In genomic region chr12:49652921-49653520, GRCh38 we compare ENCODE assay signal across 20 cellular contexts. TPM values are rescaled to one million over a fixed set of nuclear protein-coding genes. Genes with fewer than 3 reads are reported as not detected.
DNase-seq lines count a peak whose midpoint lies in the region; ATAC-seq, FAIRE-seq and TF ChIP-seq lines count a peak whose summit lies in the region.
"Had no signal": no experiment of that assay in that cellular context is flagged by ENCODE, and none has a peak within 500 bp of the region (broad histone marks: within the 10 kb centered on the region; RNA-seq: fewer than 3 reads in every experiment).

No MANE protein-coding gene starts in this region.

- H4K20me1 ChIP-seq in mammary epithelial cell (ENCODE audit: insufficient read depth, low read length) = no peaks in the 10 kb centered on the region
- no peaks in the 10 kb centered on the region; the same call in 1 of the 2 replicates for H4K20me1 ChIP-seq in K562 (replicated peaks; ENCODE audit: control insufficient read depth, insufficient read depth, low read length)

- ATAC-seq in K562 (no peak), HG02623 (IDR thresholded peaks at IDR 0.05; ENCODE audit: unreplicated experiment) (no peak)
- ATAC-seq: A549 had no signal

- H3K4me3 ChIP-seq in mammary epithelial cell (replicated peaks in 1 of 3; ENCODE audit: insufficient read depth in 1 of 3, low read depth in 2 of 3, low read length in 3 of 3) (no peak overlapping the region), breast epithelium (no peak overlapping the region), K562 (no peak overlapping the region), mesenchymal stem cell (ENCODE audit: insufficient read depth in 1 of 2, low read depth in 1 of 2, low read length in 2 of 2) (no peak overlapping the region), transverse colon (no peak overlapping the region)
- H3K4me3 ChIP-seq: A549 had no signal

- H2BK12ac ChIP-seq in mesenchymal stem cell (ENCODE audit: low read length in 2 of 2) = no peak overlapping the region

- H2AFZ ChIP-seq in mammary epithelial cell (ENCODE audit: low read depth, low read length) = no peak overlapping the region
- H2AFZ ChIP-seq in K562 (ENCODE audit: low read depth, low read length) = no peak overlapping the region
- H2AFZ ChIP-seq in mesenchymal stem cell (ENCODE audit: low read depth, low read length) = no peak overlapping the region

- H4K91ac ChIP-seq in mesenchymal stem cell (ENCODE audit: low read length) = no peak overlapping the region

- H3K23ac ChIP-seq in mesenchymal stem cell (ENCODE audit: low read length in 2 of 2) = no peak overlapping the region

- POLR2A ChIA-PET in K562 (lab: Yijun Ruan, JAX) = interaction anchor here (0.6 to 2.9 kb wide), 3 partner anchors 13 to 117 kb away, joined by 3 to 9 read pairs (median 3); partner anchors contain the start of gene TMBIM6

- H3K9ac ChIP-seq in mammary epithelial cell (ENCODE audit: insufficient read depth, low read length) = no peak overlapping the region
- H3K9ac ChIP-seq in K562 (ENCODE audit: insufficient read depth in 1 of 2, low read depth in 2 of 2, low read length in 2 of 2) = peak overlapping the region in 1 of 2 experiments; percentile 14; a peak in 1 of 4 replicates
- H3K9ac ChIP-seq in mesenchymal stem cell (ENCODE audit: low read length) = no peak overlapping the region

- H2BK120ac ChIP-seq in mesenchymal stem cell (ENCODE audit: low read depth, low read length) = no peak overlapping the region

- H3K79me1 ChIP-seq in mesenchymal stem cell (replicated peaks; ENCODE audit: low read length, poor library complexity, severe bottlenecking) = peaks cover 5% of the 10 kb centered on the region

- dilution Hi-C loops in mammary epithelial cell (cut with HindIII; ENCODE audit: low sequenced_read_pairs) = no loop called here

- in situ Hi-C loops in mammary epithelial cell (cut with MboI; ENCODE audit: low sequenced_read_pairs in 2 of 2) (no loop called here), K562 (cut with MboI) (no loop called here), transverse colon (cut with MboI; ENCODE audit: low pct_ligation_motif_present in 1 of 4, low pct_unique_long_range_greater_than_20kb in 1 of 4, low sequenced_read_pairs in 3 of 4) (loop anchor here in 1 of 4 donors (5.0 kb wide), 1 partner anchor 54 kb away; the partner anchor contains the start of gene FMNL3)

- no peak for TF ChIP-seq RAD21 in K562 (CRISPR knock-in tag; conservative IDR thresholded peaks at IDR 0.05 in 1 of 2, IDR thresholded peaks at IDR 0.05 in 1 of 2)

- H3K36me3 ChIP-seq in mammary epithelial cell (ENCODE audit: insufficient read depth, low read length) = peaks cover 7% of the 10 kb centered on the region
- no peaks in the 10 kb centered on the region for H3K36me3 ChIP-seq in breast epithelium
- H3K36me3 ChIP-seq in K562 (ENCODE audit: control insufficient read depth, insufficient read depth, low read length) = peaks cover 2% of the 10 kb centered on the region; the same call in 1 of the 3 replicates
- peaks cover 89 to 93% of the 10 kb centered on the region in 2 experiments for H3K36me3 ChIP-seq in mesenchymal stem cell (ENCODE audit: control insufficient read depth in 1 of 2, insufficient read depth in 2 of 2, low read depth in 1 of 2, low read length in 2 of 2)
- H3K36me3 ChIP-seq in transverse colon = no peaks in the 10 kb centered on the region

- peak overlapping the region; percentile 12 for H2BK15ac ChIP-seq in mesenchymal stem cell (ENCODE audit: low read depth, poor library complexity, severe bottlenecking)

- H3K27me3 ChIP-seq in mammary epithelial cell (ENCODE audit: insufficient read depth, low read length) (no peaks in the 10 kb centered on the region), breast epithelium (no peaks in the 10 kb centered on the region), K562 (ENCODE audit: control insufficient read depth in 2 of 2, insufficient read depth in 2 of 2, low read length in 2 of 2) (no peaks in the 10 kb centered on the region), mesenchymal stem cell (ENCODE audit: control insufficient read depth in 1 of 2, insufficient read depth in 1 of 2, low read length in 2 of 2) (no peaks in the 10 kb centered on the region), transverse colon (no peaks in the 10 kb centered on the region)

- DNase-seq in mammary epithelial cell = peak; percentile 24
- DNase-seq in breast epithelium (ENCODE audit: low spot score in 2 of 2) = no peak
- DNase-seq in K562 (ENCODE audit: extremely low read depth in 1 of 4, low spot score in 3 of 4) = no peak
- no peak for DNase-seq in mesenchymal stem cell
- DNase-seq in NCI-H2171 treated with DMSO at 0.1 percent for 48 hours (lab: John Stamatoyannopoulos, UW) = no peak
- no peak for DNase-seq in transverse colon
- DNase-seq: Calu3; GDM1; GOT3; HFFc6; KBM-7; NCI-H1436 treated with DMSO at 0.1 percent for 48 hours; NCI-H69; NK-92 treated with Interleukin-12 subunit alpha and Interleukin-12 subunit beta, amount 100 ng/mL, for 24 hours; OCI-M1; RPMI8226 had no signal

- TF ChIP-seq EP300 in K562 (IDR thresholded peaks at IDR 0.05; ENCODE audit: low read length) = no peak
- TF ChIP-seq EP300 in transverse colon (IDR thresholded peaks at IDR 0.05; ENCODE audit: low read depth) = no peak

- H3K79me2 ChIP-seq in mammary epithelial cell (ENCODE audit: insufficient read depth, low read length) = no peaks in the 10 kb centered on the region
- no peaks in the 10 kb centered on the region for H3K79me2 ChIP-seq in K562 (ENCODE audit: control insufficient read depth, insufficient read depth, low read length)

- no peaks in the 10 kb centered on the region for H3K9me1 ChIP-seq in K562 (ENCODE audit: control insufficient read depth, insufficient read depth, low read length)

- no peak for FAIRE-seq in K562 (lab: Jason Lieb, UNC)
- FAIRE-seq: A549, GM12892 had no signal

- no peak overlapping the region for H3K18ac ChIP-seq in mesenchymal stem cell (ENCODE audit: low read depth in 1 of 2, low read length in 2 of 2)

- no peak overlapping the region for H4K8ac ChIP-seq in mesenchymal stem cell (ENCODE audit: low read length)

- no peak overlapping the region for H3K4ac ChIP-seq in mesenchymal stem cell (ENCODE audit: low read depth in 1 of 2, low read length in 2 of 2)

- no peak overlapping the region for H3K4me2 ChIP-seq in mammary epithelial cell (ENCODE audit: insufficient read depth, low read depth, low read length)
- no peak overlapping the region for H3K4me2 ChIP-seq in K562 (ENCODE audit: insufficient read depth, low read length)
- H3K4me2 ChIP-seq in mesenchymal stem cell (ENCODE audit: low read length, poor library complexity, severe bottlenecking) = no peak overlapping the region
- H3K4me2 ChIP-seq: A549 had no signal

- TF ChIP-seq CTCF in mammary epithelial cell (conservative IDR thresholded peaks at IDR 0.05 in 1 of 2, IDR thresholded peaks at IDR 0.05 in 1 of 2; ENCODE audit: extremely low read depth in 1 of 2, insufficient read depth in 1 of 2, low read depth in 1 of 2, low read length in 2 of 2) (no peak), breast epithelium (IDR thresholded peaks at IDR 0.05) (no peak), K562 (IDR thresholded peaks at IDR 0.05 in 2 of 3, conservative IDR thresholded peaks at IDR 0.05 in 1 of 3; ENCODE audit: insufficient read depth in 2 of 3, low read depth in 1 of 3, low read length in 3 of 3) (no peak), transverse colon (IDR thresholded peaks at IDR 0.05) (no peak)

- intact Hi-C loops in mammary epithelial cell (cut with micrococcal nuclease) = no loop called here
- intact Hi-C loops in breast epithelium (cut with DNase I; ENCODE audit: low total_unique reads) = loop anchor here (1.0 to 5.0 kb wide), 2 partner anchors 30 to 701 kb away; partner anchors contain the start of gene PRPF40B
- intact Hi-C loops in K562 (cut with micrococcal nuclease) = no loop called here
- intact Hi-C loops in transverse colon (cut with DNase I; ENCODE audit: low total_unique reads) = no loop called here

- no TSS peak for BruUV-seq in mammary epithelial cell (replicated peaks; lab: Mats Ljungman, UMichigan)
- BruUV-seq in K562 (replicated peaks; lab: Mats Ljungman, UMichigan) = no TSS peak

- TF ChIP-seq POLR2A in breast epithelium (IDR thresholded peaks at IDR 0.05) = no peak
- TF ChIP-seq POLR2A in K562 (conservative IDR thresholded peaks at IDR 0.05) = no peak
- TF ChIP-seq POLR2A in transverse colon (IDR thresholded peaks at IDR 0.05) = no peak

- no peaks in the 10 kb centered on the region for H3K4me1 ChIP-seq in mammary epithelial cell (ENCODE audit: insufficient read depth, low read length)
- H3K4me1 ChIP-seq in breast epithelium = no peaks in the 10 kb centered on the region
- peaks cover 0 to 7% of the 10 kb centered on the region in 2 experiments; a peak in 2 of 5 replicates for H3K4me1 ChIP-seq in K562 (replicated peaks in 1 of 2; ENCODE audit: control insufficient read depth in 2 of 2, insufficient read depth in 2 of 2, low read length in 2 of 2)
- H3K4me1 ChIP-seq in mesenchymal stem cell (ENCODE audit: control insufficient read depth, insufficient read depth, low read depth, low read length) = no peaks in the 10 kb centered on the region
- peaks cover 0 to 7% (median 0%) of the 10 kb centered on the region in 4 donors for H3K4me1 ChIP-seq in transverse colon
- H3K4me1 ChIP-seq: A549 had no signal

- H3K27ac ChIP-seq in mammary epithelial cell (ENCODE audit: insufficient read depth, low read depth, low read length) (no peak overlapping the region), breast epithelium (no peak overlapping the region), K562 (ENCODE audit: extremely low read depth, low read depth, low read length) (no peak overlapping the region), mesenchymal stem cell (ENCODE audit: low read length, poor library complexity, severe bottlenecking) (no peak overlapping the region), transverse colon (no peak overlapping the region)
- H3K27ac ChIP-seq: A549 had no signal

- H2AK5ac ChIP-seq in mesenchymal stem cell (ENCODE audit: low read length, severe bottlenecking) = no peak overlapping the region

- WGBS in mammary epithelial cell (ENCODE audit: low coverage, missing lambda C conversion rate) = 87% methylated on average over 4 of the region's 4 CpGs
- 67% methylated on average over 4 of the region's 4 CpGs for WGBS in K562 (ENCODE audit: insufficient coverage, low coverage, missing lambda C conversion rate)
- WGBS in mesenchymal stem cell = 93% methylated on average over 4 of the region's 4 CpGs
- WGBS in transverse colon (ENCODE audit: low coverage in 1 of 2), 2 donors = 92% methylated on average over 4 of the region's 4 CpGs; no CpG with 5 or more reads in 1 of the 2 donors

- H2BK5ac ChIP-seq in mesenchymal stem cell (ENCODE audit: low read depth, low read length, poor library complexity, severe bottlenecking) = no peak overlapping the region

- no peak overlapping the region for H3K14ac ChIP-seq in mesenchymal stem cell (ENCODE audit: low read length in 2 of 2)

- CTCF ChIA-PET in mammary epithelial cell (lab: Charles Lee; ENCODE audit: low non-redundant PET) (no interaction called here), K562 (lab: Yijun Ruan, JAX; ENCODE audit: low intra/inter-chr PET ratio) (no interaction called here)

- H3K9me3 ChIP-seq in mammary epithelial cell (replicated peaks; ENCODE audit: insufficient read depth, low read length) (no peaks in the 10 kb centered on the region), breast epithelium (no peaks in the 10 kb centered on the region), K562 (replicated peaks; ENCODE audit: control insufficient read depth, insufficient read depth, low read depth, low read length) (no peaks in the 10 kb centered on the region), mesenchymal stem cell (ENCODE audit: control insufficient read depth, low read length) (no peaks in the 10 kb centered on the region), transverse colon (no peaks in the 10 kb centered on the region)
- H3K9me3 ChIP-seq: A549 had no signal

RNA-seq across cellular contexts. Expression of gene PRPF40B, which starts 29.7 kb away (rescaled TPM):
- 10 to 100 TPM in 1 of 2 donors, 1 to 10 TPM in 1; 8.0 to 34.4 TPM for total RNA-seq in mammary epithelial cell
- polyA plus RNA-seq in mammary epithelial cell = 14.4 TPM
- polyA minus RNA-seq in mammary epithelial cell = 21.9 TPM
- 10 to 100 TPM; 10.4 to 34.0 (median 32.8) TPM for total RNA-seq in breast epithelium
- total RNA-seq in K562 (2011; cell fraction: chromatin; rRNA removed; ENCODE audit: low replicate concordance) = 27.4 and 49.5 TPM in 2 replicates
- total RNA-seq in K562 (2011; cell fraction: nucleolus; rRNA removed) = 25.0 and 28.2 TPM in 2 replicates
- 29.6 and 35.8 TPM in 2 replicates for total RNA-seq in K562 (2011; cell fraction: nucleoplasm; rRNA removed)
- 5.7 and 7.1 TPM in 2 replicates for total RNA-seq in K562 (2014; rRNA removed)
- total RNA-seq in K562 (2014; rRNA removed; fragmentation: Illumina TruSeq; extraction: Trizol) = 5.0 and 5.8 TPM in 2 replicates
- 4.8 TPM in 2 replicates for total RNA-seq in K562 (2015; rRNA removed; fragmentation: Illumina TruSeq; extraction: Trizol)
- 8.5 and 10.6 TPM in 2 replicates for total RNA-seq in K562 (2021)
- polyA plus RNA-seq in K562 (2011; rRNA removed) = 4.5 and 5.2 TPM in 2 replicates
- 2.2 and 3.2 TPM in 2 replicates for polyA plus RNA-seq in K562 (2011; cell fraction: cytosol; rRNA removed)
- polyA plus RNA-seq in K562 (2011; cell fraction: nucleus; rRNA removed) = 40.9 and 42.4 TPM in 2 replicates
- 6.1 and 6.4 TPM in 2 replicates for polyA plus RNA-seq in K562 (2012)
- polyA plus RNA-seq in K562 (2014; fragmentation: Illumina TruSeq; extraction: Trizol) = 4.6 and 5.1 TPM in 2 replicates
- under 1 TPM; 0.55 to 0.85 TPM for polyA plus RNA-seq in K562 (2014; fragmentation: Nextera tagmentation; extraction: Ambion mirVana)
- polyA plus RNA-seq in K562 (2014; rRNA removed) = 7.8 and 10.0 TPM in 2 replicates
- 4.4 and 4.5 TPM in 2 replicates for polyA minus RNA-seq in K562 (2011; rRNA and poly(A)+ RNA removed)
- 1.5 and 3.0 TPM in 2 replicates for polyA minus RNA-seq in K562 (2011; cell fraction: cytosol; rRNA and poly(A)+ RNA removed)
- polyA minus RNA-seq in K562 (2011; cell fraction: nucleus; rRNA and poly(A)+ RNA removed) = 9.7 and 12.3 TPM in 2 replicates
- 6.3 TPM for polyA plus RNA-seq in mesenchymal stem cell (2013, experiment 1 of 2)
- 7.2 TPM for polyA plus RNA-seq in mesenchymal stem cell (2013, experiment 2 of 2)
- total RNA-seq in transverse colon = 10 to 100 TPM in 2 of 4 donors, 1 to 10 TPM in 2; 3.7 to 12.7 (median 8.7) TPM

RNA-seq across cellular contexts. Expression of gene FAM186B, which starts 47.6 kb away (rescaled TPM):
- total RNA-seq in mammary epithelial cell (under 1 TPM; 0.33 to 0.35 TPM), breast epithelium (under 1 TPM; 0.59 to 0.98 (median 0.96) TPM), K562 (2014; rRNA removed) (0.12 and 0.23 TPM in 2 replicates), K562 (2014; rRNA removed; fragmentation: Illumina TruSeq; extraction: Trizol) (0.15 and 0.16 TPM in 2 replicates), K562 (2015; rRNA removed; fragmentation: Illumina TruSeq; extraction: Trizol) (0.14 and 0.19 TPM in 2 replicates), K562 (2021) (0.18 TPM in 2 replicates), transverse colon (under 1 TPM in 2 of 4 donors, not detected in 2; 0.14 to 0.64 TPM)
- polyA plus RNA-seq in mammary epithelial cell (0.19 TPM), K562 (2011; rRNA removed) (0.07 and 0.15 TPM in 2 replicates), K562 (2014; fragmentation: Illumina TruSeq; extraction: Trizol) (0.18 and 0.22 TPM in 2 replicates), K562 (2014; fragmentation: Nextera tagmentation; extraction: Ambion mirVana) (under 1 TPM; 0.10 to 0.42 TPM), K562 (2014; rRNA removed) (0.08 and 0.20 TPM in 2 replicates)
- not detected for polyA minus RNA-seq in mammary epithelial cell
- 0.35 and 0.39 TPM in 2 replicates for total RNA-seq in K562 (2011; cell fraction: chromatin; rRNA removed; ENCODE audit: low replicate concordance)
- total RNA-seq in K562 (2011; cell fraction: nucleolus; rRNA removed) = 0.26 and 0.33 TPM in 2 replicates
- 0.38 and 0.44 TPM in 2 replicates for total RNA-seq in K562 (2011; cell fraction: nucleoplasm; rRNA removed)
- polyA plus RNA-seq in K562 (2011; cell fraction: cytosol; rRNA removed) = 0.07 and 0.22 TPM in 2 replicates
- 0.15 and 0.17 TPM in 2 replicates for polyA plus RNA-seq in K562 (2011; cell fraction: nucleus; rRNA removed)
- polyA plus RNA-seq in K562 (2012) = 0.61 and 0.97 TPM in 2 replicates
- polyA minus RNA-seq in K562 (2011; rRNA and poly(A)+ RNA removed) = 0.42 TPM in 1 of 2 replicates, not detected in the other
- polyA minus RNA-seq in K562 (2011; cell fraction: cytosol; rRNA and poly(A)+ RNA removed) = not detected in 2 replicates
- 0.13 and 0.22 TPM in 2 replicates for polyA minus RNA-seq in K562 (2011; cell fraction: nucleus; rRNA and poly(A)+ RNA removed)
- 0.10 TPM for polyA plus RNA-seq in mesenchymal stem cell (2013, experiment 1 of 2)
- 0.07 TPM for polyA plus RNA-seq in mesenchymal stem cell (2013, experiment 2 of 2)
- polyA plus RNA-seq: CD14-positive monocyte had no signal

RNA-seq across cellular contexts. Expression of gene FMNL3, which starts 54.2 kb away (rescaled TPM):
- total RNA-seq in mammary epithelial cell (10 to 100 TPM; 17.6 to 32.0 TPM), breast epithelium (10 to 100 TPM in 2 of 3 donors, 1 to 10 TPM in 1; 9.8 to 13.8 (median 13.3) TPM), K562 (2014; rRNA removed) (8.8 and 9.5 TPM in 2 replicates), K562 (2014; rRNA removed; fragmentation: Illumina TruSeq; extraction: Trizol) (6.8 and 7.9 TPM in 2 replicates), K562 (2015; rRNA removed; fragmentation: Illumina TruSeq; extraction: Trizol) (6.4 and 7.1 TPM in 2 replicates), K562 (2021) (11.1 and 14.4 TPM in 2 replicates), transverse colon (10 to 100 TPM in 1 of 4 donors, 1 to 10 TPM in 3; 5.3 to 16.5 (median 8.2) TPM)
- polyA plus RNA-seq in mammary epithelial cell (10.7 TPM), K562 (2011; rRNA removed) (6.9 and 7.0 TPM in 2 replicates), K562 (2014; fragmentation: Illumina TruSeq; extraction: Trizol) (6.7 and 7.7 TPM in 2 replicates), K562 (2014; fragmentation: Nextera tagmentation; extraction: Ambion mirVana) (under 1 TPM; 0.49 to 0.53 TPM), K562 (2014; rRNA removed) (5.4 and 7.4 TPM in 2 replicates)
- 24.7 TPM for polyA minus RNA-seq in mammary epithelial cell
- total RNA-seq in K562 (2011; cell fraction: chromatin; rRNA removed; ENCODE audit: low replicate concordance) = 38.8 and 46.8 TPM in 2 replicates
- 17.4 and 19.8 TPM in 2 replicates for total RNA-seq in K562 (2011; cell fraction: nucleolus; rRNA removed)
- total RNA-seq in K562 (2011; cell fraction: nucleoplasm; rRNA removed) = 20.3 and 21.7 TPM in 2 replicates
- 5.4 and 7.5 TPM in 2 replicates for polyA plus RNA-seq in K562 (2011; cell fraction: cytosol; rRNA removed)
- polyA plus RNA-seq in K562 (2011; cell fraction: nucleus; rRNA removed) = 22.2 and 25.7 TPM in 2 replicates
- 8.6 and 13.4 TPM in 2 replicates for polyA plus RNA-seq in K562 (2012)
- 17.9 and 21.0 TPM in 2 replicates for polyA minus RNA-seq in K562 (2011; rRNA and poly(A)+ RNA removed)
- 8.6 and 11.9 TPM in 2 replicates for polyA minus RNA-seq in K562 (2011; cell fraction: cytosol; rRNA and poly(A)+ RNA removed)
- polyA minus RNA-seq in K562 (2011; cell fraction: nucleus; rRNA and poly(A)+ RNA removed) = 8.9 and 16.9 TPM in 2 replicates
- 17.7 TPM for polyA plus RNA-seq in mesenchymal stem cell (2013, experiment 1 of 2)
- polyA plus RNA-seq in mesenchymal stem cell (2013, experiment 2 of 2) = 19.1 TPM
